30 cellular contexts compared by ENCODE assay signal in the genomic region with DNA sequence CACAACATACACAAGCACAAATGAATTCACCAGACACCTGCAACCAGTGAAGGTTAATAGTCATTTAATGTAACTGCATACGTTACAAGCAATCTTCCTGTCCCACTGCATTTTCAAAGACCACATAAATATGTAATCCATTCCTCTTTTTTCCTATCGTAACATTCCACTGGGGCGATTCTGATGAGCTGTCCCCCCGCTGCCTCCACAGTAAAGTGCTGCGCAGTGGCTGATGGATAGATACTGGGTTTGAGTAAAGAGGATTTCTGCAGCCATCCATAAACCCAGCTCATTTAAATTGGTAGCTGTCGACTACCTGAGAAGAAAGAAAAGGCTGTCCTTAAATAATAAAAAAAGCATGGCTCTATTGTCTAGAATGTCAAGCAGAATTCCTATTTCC.
"Had no signal": no experiment of that assay in that cellular context is flagged by ENCODE, and none has a peak within 500 bp of the region (broad histone marks: within the 10 kb centered on the region; RNA-seq: fewer than 3 reads in every experiment).

No MANE protein-coding gene starts in this region.

- H3K9ac ChIP-seq: KMS-11 had no signal

- H3K27ac ChIP-seq: KMS-11 had no signal

- H3K4me2 ChIP-seq: KMS-11 had no signal

- DNase-seq: Karpas-422, Kasumi-1, KG1, MG63, MM.1S, MV-4-11, NCI-H1048, NCI-H1092, NCI-H1092 treated with DMSO at 0.1 percent for 48 hours, NCI-H1105, NCI-H1105 treated with DMSO at 0.1 percent for 48 hours, NCI-H1417 treated with DMSO at 0.1 percent for 48 hours, NCI-H1436, NCI-H1436 treated with DMSO at 0.1 percent for 48 hours, NCI-H146, NCI-H1694, NCI-H1694 treated with DMSO at 0.1 percent for 48 hours, NCI-H1930, NCI-H2029, NCI-H2081, NCI-H2081 treated with DMSO at 0.1 percent for 48 hours, NCI-H2107, NCI-H2171, NCI-H2171 treated with DMSO at 0.1 percent for 48 hours, NCI-H2227 treated with DMSO at 0.1 percent for 48 hours, NCI-H226, NCI-H446, NCI-H446 treated with DMSO at 0.1 percent for 48 hours, NCI-H510A had no signal

- H3K27me3 ChIP-seq: MG63 had no signal

- H3K4me3 ChIP-seq: MG63 had no signal
